In genomic region chr1:21022279-21023040, GRCh38 we compare ENCODE assay signal across 8 cellular contexts.
DNase-seq lines count a peak whose midpoint lies in the region; ATAC-seq and TF ChIP-seq lines count a peak whose summit lies in the region.

No MANE protein-coding gene starts in this region.

- ATAC-seq in GM18502 (IDR thresholded peaks at IDR 0.05; ENCODE audit: poor library complexity, unreplicated experiment) = peak; percentile 87
- peak; percentile 86 for ATAC-seq in HG02973 (IDR thresholded peaks at IDR 0.05; ENCODE audit: unreplicated experiment)
- ATAC-seq in T-helper 17 cell = peak; percentile 95

- no peak overlapping the region for H3K9ac ChIP-seq in endocrine pancreas (ENCODE audit: control insufficient read depth, insufficient read depth, low read length)

- peaks cover 2% of the 10 kb centered on the region for H3K36me3 Mint-ChIP-seq in T-helper 17 cell (ENCODE audit: low read depth)

- no peak overlapping the region for H3K4me3 ChIP-seq in AG10803 (ENCODE audit: low read length)
- H3K4me3 ChIP-seq in endocrine pancreas (ENCODE audit: control insufficient read depth, insufficient read depth, low read length) = peak overlapping the region; percentile 64
- peak overlapping the region; percentile 1 for H3K4me3 ChIP-seq in mononuclear cell (ENCODE audit: low read length)

- peak overlapping the region; percentile 86 for H3K4me3 Mint-ChIP-seq in T-helper 17 cell

- no peaks in the 10 kb centered on the region for H3K36me3 ChIP-seq in endocrine pancreas (ENCODE audit: control insufficient read depth, insufficient read depth, low read length)

- peak overlapping the region; percentile 89 for H3K27ac Mint-ChIP-seq in T-helper 17 cell

- peak; percentile 94 for DNase-seq in AG10803 (ENCODE audit: low read depth)
- DNase-seq in NCI-H146 treated with DMSO at 0.1 percent for 48 hours (lab: John Stamatoyannopoulos, UW; ENCODE audit: unreplicated experiment) = peak; percentile 89
- DNase-seq in T-helper 17 cell = no peak
- peak; percentile 66 for DNase-seq in ureter (ENCODE audit: low spot score)

- TF ChIP-seq CTCF in AG10803 (conservative IDR thresholded peaks at IDR 0.05; ENCODE audit: low read length) = no peak

- no peaks in the 10 kb centered on the region for H3K27me3 ChIP-seq in endocrine pancreas (ENCODE audit: control insufficient read depth, insufficient read depth, low read length)
- H3K27me3 ChIP-seq in mononuclear cell (ENCODE audit: insufficient read depth, low read length) = no peaks in the 10 kb centered on the region

- no peaks in the 10 kb centered on the region for H3K27me3 Mint-ChIP-seq in T-helper 17 cell

- H3K4me1 Mint-ChIP-seq in T-helper 17 cell = peaks cover 19% of the 10 kb centered on the region

- H3K4me1 ChIP-seq in endocrine pancreas (ENCODE audit: control insufficient read depth, insufficient read depth, low read length) (peaks cover 21% of the 10 kb centered on the region), mononuclear cell (ENCODE audit: insufficient read depth, low read length) (peaks cover 13% of the 10 kb centered on the region)

- H3K9me3 ChIP-seq in T-helper 17 cell (ENCODE audit: control insufficient read depth, low read length, poor library complexity, severe bottlenecking) (no peaks in the 10 kb centered on the region), endocrine pancreas (ENCODE audit: control insufficient read depth, low read length) (no peaks in the 10 kb centered on the region), mononuclear cell (ENCODE audit: low read depth, low read length) (no peaks in the 10 kb centered on the region)

Comparison
In these comparisons a context has a peak if more than half of its experiments do, and no peak if none do; other contexts are left out.
1. DNase-seq: peak in AG10803 (single experiment), NCI-H146 treated with DMSO at 0.1 percent for 48 hours (single experiment) and ureter (single experiment); none in T-helper 17 cell (0 of 3).
2. Peak in every context shown above with its lines, with median percentiles within 50 percentile points of each other: ATAC-seq.